In the genomic region with DNA sequence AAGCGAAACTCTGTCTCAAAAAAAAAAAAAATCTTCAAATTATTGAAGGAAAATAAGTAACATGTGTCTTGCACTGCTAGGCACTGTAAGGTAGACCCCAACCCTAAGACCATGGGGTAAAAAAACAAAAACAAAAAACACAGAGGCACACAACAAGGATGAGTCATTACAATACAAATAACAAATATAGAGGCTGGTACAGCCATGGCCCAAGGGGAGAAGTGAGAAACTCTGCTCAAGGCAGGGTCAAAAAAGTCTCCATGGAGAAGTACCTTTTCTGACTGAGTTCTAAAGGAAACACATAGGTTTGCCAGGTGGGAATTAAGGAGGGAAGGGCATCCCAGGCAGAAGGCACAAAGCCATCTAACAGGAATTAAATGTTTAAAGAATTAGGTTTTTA, we compare ENCODE assay signal across 13 cellular contexts. TPM values are rescaled to one million over a fixed set of nuclear protein-coding genes. Genes with fewer than 3 reads are reported as not detected.
DNase-seq lines count a peak whose midpoint lies in the region; ATAC-seq and FAIRE-seq lines count a peak whose summit lies in the region.
"Had no signal": no experiment of that assay in that cellular context is flagged by ENCODE, and none has a peak within 500 bp of the region (broad histone marks: within the 10 kb centered on the region; RNA-seq: fewer than 3 reads in every experiment).

No MANE protein-coding gene starts in this region.

- no peaks in the 10 kb centered on the region for H3K27me3 Mint-ChIP-seq in activated T-cell treated with anti-CD3 and anti-CD28 coated beads, Interleukin-2, amount 50 U/mL, for 24 hours
- no peaks in the 10 kb centered on the region for H3K27me3 Mint-ChIP-seq in activated T-helper 17 cell treated with anti-CD3 and anti-CD28 coated beads, Interleukin-2, amount 50 U/mL, for 72 hours
- no peaks in the 10 kb centered on the region for H3K27me3 Mint-ChIP-seq in naive thymus-derived CD8-positive, alpha-beta T cell

- H3K9me3 Mint-ChIP-seq in activated T-cell treated with anti-CD3 and anti-CD28 coated beads, Interleukin-2, amount 50 U/mL, for 24 hours, result no peaks in the 10 kb centered on the region
- H3K9me3 Mint-ChIP-seq in activated T-helper 17 cell treated with anti-CD3 and anti-CD28 coated beads, Interleukin-2, amount 50 U/mL, for 72 hours, result no peaks in the 10 kb centered on the region
- no peaks in the 10 kb centered on the region for H3K9me3 Mint-ChIP-seq in naive thymus-derived CD8-positive, alpha-beta T cell

- peak; percentile 68 for ATAC-seq in GM18517 (IDR thresholded peaks at IDR 0.05; ENCODE audit: unreplicated experiment)
- no peak for ATAC-seq in activated T-helper 17 cell treated with anti-CD3 and anti-CD28 coated beads, Interleukin-2, amount 50 U/mL, for 72 hours (replicated peaks)
- no peak for ATAC-seq in naive thymus-derived CD8-positive, alpha-beta T cell

- peaks cover 1% of the 10 kb centered on the region for H3K4me1 Mint-ChIP-seq in activated T-cell treated with anti-CD3 and anti-CD28 coated beads, Interleukin-2, amount 50 U/mL, for 24 hours (ENCODE audit: low read depth)
- H3K4me1 Mint-ChIP-seq in activated T-helper 17 cell treated with anti-CD3 and anti-CD28 coated beads, Interleukin-2, amount 50 U/mL, for 72 hours, result peaks cover 4% of the 10 kb centered on the region
- H3K4me1 Mint-ChIP-seq in naive thymus-derived CD8-positive, alpha-beta T cell, result peaks cover 0 to 8% (median 3%) of the 10 kb centered on the region in 4 donors

- FAIRE-seq in HTR-8/SVneo (lab: Jason Lieb, UNC), result no peak

- H3K27ac Mint-ChIP-seq in activated T-cell treated with anti-CD3 and anti-CD28 coated beads, Interleukin-2, amount 50 U/mL, for 24 hours, result peak overlapping the region; percentile 32
- peak overlapping the region; percentile 82 for H3K27ac Mint-ChIP-seq in activated T-helper 17 cell treated with anti-CD3 and anti-CD28 coated beads, Interleukin-2, amount 50 U/mL, for 72 hours
- peak overlapping the region in 9 of 10 donors; percentile 5 to 68 (median 41) for H3K27ac Mint-ChIP-seq in naive thymus-derived CD8-positive, alpha-beta T cell

- POLR2A ChIA-PET in naive thymus-derived CD8-positive, alpha-beta T cell (lab: Charles Lee), result no interaction called here

- peaks cover 87% of the 10 kb centered on the region for H3K36me3 Mint-ChIP-seq in activated T-cell treated with anti-CD3 and anti-CD28 coated beads, Interleukin-2, amount 50 U/mL, for 24 hours (ENCODE audit: low read depth)
- peaks cover 97% of the 10 kb centered on the region for H3K36me3 Mint-ChIP-seq in activated T-helper 17 cell treated with anti-CD3 and anti-CD28 coated beads, Interleukin-2, amount 50 U/mL, for 72 hours (ENCODE audit: low read depth)
- peaks cover 6 to 86% (median 25%) of the 10 kb centered on the region in 3 donors for H3K36me3 Mint-ChIP-seq in naive thymus-derived CD8-positive, alpha-beta T cell

- no peak overlapping the region for H3K4me3 Mint-ChIP-seq in activated T-cell treated with anti-CD3 and anti-CD28 coated beads, Interleukin-2, amount 50 U/mL, for 24 hours
- H3K4me3 Mint-ChIP-seq in activated T-helper 17 cell treated with anti-CD3 and anti-CD28 coated beads, Interleukin-2, amount 50 U/mL, for 72 hours, result no peak overlapping the region
- no peak overlapping the region for H3K4me3 Mint-ChIP-seq in naive thymus-derived CD8-positive, alpha-beta T cell

- DNase-seq in activated T-cell treated with anti-CD3 and anti-CD28 coated beads, Interleukin-2, amount 50 U/mL, for 24 hours, result no peak
- no peak for DNase-seq in activated T-cell treated with anti-CD3 and anti-CD28 coated beads, Interleukin-2, amount 50 U/mL, for 1 hour
- no peak for DNase-seq in naive thymus-derived CD8-positive, alpha-beta T cell
- DNase-seq in HTR-8/SVneo (ENCODE audit: insufficient read length, low spot score) (no peak), NCI-H146 (lab: John Stamatoyannopoulos, UW) (no peak), HT-29 (ENCODE audit: low spot score) (no peak)
- DNase-seq: amniotic stem cell, dorsolateral prefrontal cortex, NCI-H1436, NCI-H748 treated with DMSO at 0.1 percent for 48 hours, SHP77 treated with DMSO at 0.1 percent for 48 hours had no signal

RNA-seq across cellular contexts. Expression of gene TOP2B, which starts 54.5 kb away (rescaled TPM):
- total RNA-seq in activated T-helper 17 cell treated with anti-CD3 and anti-CD28 coated beads, Interleukin-2, amount 50 U/mL, for 72 hours, result 10 to 100 TPM; 71.2 to 85.9 TPM
- 100 to 1,000 TPM; 187 to 199 TPM for total RNA-seq in naive thymus-derived CD8-positive, alpha-beta T cell
- 100 to 1,000 TPM in 1 of 3 donors, 10 to 100 TPM in 2; 65.7 to 122 (median 79.4) TPM for polyA plus RNA-seq in naive thymus-derived CD8-positive, alpha-beta T cell
- 17.6 and 18.8 TPM in 2 replicates for total RNA-seq in HT-29 (2014; rRNA removed; shearing (Covaris generic))

Comparison
In these comparisons a context has a peak if more than half of its experiments do, and no peak if none do; other contexts are left out.
1. H3K27ac Mint-ChIP-seq: peak in every context shown above with its lines; median percentile 82 in activated T-helper 17 cell treated with anti-CD3 and anti-CD28 coated beads, Interleukin-2, amount 50 U/mL, for 72 hours; 41 in naive thymus-derived CD8-positive, alpha-beta T cell; 32 in activated T-cell treated with anti-CD3 and anti-CD28 coated beads, Interleukin-2, amount 50 U/mL, for 24 hours.